In the genomic region with DNA sequence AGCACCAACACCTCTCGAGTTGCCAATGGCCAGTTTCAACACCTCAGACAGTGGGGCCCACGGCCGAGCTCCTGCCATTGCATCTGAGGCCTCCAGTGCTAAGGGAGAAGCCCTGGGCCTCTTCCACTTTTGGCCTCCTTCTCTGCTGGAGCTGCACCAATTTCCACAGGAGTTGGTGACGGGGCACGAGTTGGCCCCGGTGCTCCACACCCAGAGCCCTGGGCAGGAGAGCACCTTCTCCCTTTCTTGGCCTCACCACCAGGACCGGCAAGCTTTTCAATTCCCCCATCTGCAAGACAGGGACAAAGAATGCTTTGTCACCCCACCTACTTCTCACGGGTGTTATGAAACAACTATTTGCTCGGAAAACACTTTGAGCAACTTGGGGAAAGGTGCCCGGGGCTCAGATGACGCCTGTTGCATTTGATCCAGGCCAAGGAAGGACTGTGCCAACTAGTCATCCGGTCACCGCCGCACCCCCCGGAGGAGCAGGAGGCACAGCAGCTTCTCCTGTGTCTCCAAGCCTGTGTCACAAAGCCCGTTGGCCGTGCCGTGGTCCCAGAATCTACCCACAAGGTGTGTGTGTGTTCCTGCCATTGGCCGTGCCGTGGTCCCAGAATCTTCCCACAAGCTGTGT, we compare ENCODE assay signal across 8 cellular contexts. TPM values are rescaled to one million over a fixed set of nuclear protein-coding genes. Genes with fewer than 3 reads are reported as not detected.
DNase-seq lines count a peak whose midpoint lies in the region; ATAC-seq and TF ChIP-seq lines count a peak whose summit lies in the region.
"Had no signal": no experiment of that assay in that cellular context is flagged by ENCODE, and none has a peak within 500 bp of the region (broad histone marks: within the 10 kb centered on the region; RNA-seq: fewer than 3 reads in every experiment).

No MANE protein-coding gene starts in this region.

- H3K4me1 ChIP-seq in mammary epithelial cell (ENCODE audit: insufficient read depth, low read length) (peaks cover 56% of the 10 kb centered on the region), lower lobe of right lung (peaks cover 82% of the 10 kb centered on the region), tibial nerve (peaks cover 0 to 63% (median 36%) of the 10 kb centered on the region in 4 donors)

- in situ Hi-C loops in mammary epithelial cell (cut with MboI; ENCODE audit: low sequenced_read_pairs in 2 of 2): loop anchor here (5.0 to 10.0 kb wide), 3 partner anchors 76 to 469 kb away; a partner anchor contains a TSS

- WGBS in mammary epithelial cell (ENCODE audit: low coverage, missing lambda C conversion rate): 12% methylated on average over 11 of the region's 20 CpGs
- WGBS in tibial nerve, 2 donors: 71 to 83% methylated on average over 16 to 18 of the region's 20 CpGs

- TF ChIP-seq EP300 in tibial nerve (IDR thresholded peaks at IDR 0.05): peak in 1 of 2 donors; percentile 26

- H3K4me2 ChIP-seq in mammary epithelial cell (ENCODE audit: insufficient read depth, low read depth, low read length): peak overlapping the region; percentile 45

- BruUV-seq in mammary epithelial cell (replicated peaks; lab: Mats Ljungman, UMichigan): no TSS peak

- CTCF ChIA-PET in mammary epithelial cell (lab: Charles Lee; ENCODE audit: low non-redundant PET): no interaction called here

- no peaks in the 10 kb centered on the region for H3K27me3 ChIP-seq in mammary epithelial cell (ENCODE audit: insufficient read depth, low read length)
- H3K27me3 ChIP-seq in lower lobe of right lung (ENCODE audit: low read depth): no peaks in the 10 kb centered on the region
- no peaks in the 10 kb centered on the region for H3K27me3 ChIP-seq in tibial nerve

- peak; percentile 87 to 88 for ATAC-seq in lower lobe of right lung

- H3K27ac ChIP-seq in mammary epithelial cell (ENCODE audit: insufficient read depth, low read depth, low read length): peak overlapping the region; percentile 78
- H3K27ac ChIP-seq in lower lobe of right lung: peak overlapping the region; percentile 84
- H3K27ac ChIP-seq in tibial nerve: peak overlapping the region in 3 of 4 donors; percentile 61 to 86 (median 82)

- dilution Hi-C loops in mammary epithelial cell (cut with HindIII; ENCODE audit: low sequenced_read_pairs): loop anchor here (5.0 to 10.0 kb wide), 4 partner anchors 179 to 576 kb away; no protein-coding TSS in a partner anchor

- peak in 1 of 2 donors; percentile 6 for TF ChIP-seq CTCF in mammary epithelial cell (conservative IDR thresholded peaks at IDR 0.05 in 1 of 2, IDR thresholded peaks at IDR 0.05 in 1 of 2; ENCODE audit: extremely low read depth in 1 of 2, insufficient read depth in 1 of 2, low read depth in 1 of 2, low read length in 2 of 2)
- TF ChIP-seq CTCF in lower lobe of right lung (IDR thresholded peaks at IDR 0.05): no peak
- TF ChIP-seq CTCF in tibial nerve (IDR thresholded peaks at IDR 0.05): no peak
- TF ChIP-seq CTCF in GM10266 (IDR thresholded peaks at IDR 0.05; ENCODE audit: control insufficient read depth, insufficient read depth, low read depth, missing control alignments): no peak

- DNase-seq in NCI-H2196 treated with DMSO at 0.1 percent for 48 hours (lab: John Stamatoyannopoulos, UW; ENCODE audit: unreplicated experiment): peak; percentile 22
- DNase-seq in mammary epithelial cell: peak; percentile 98
- DNase-seq in lower lobe of right lung: peak; percentile 94
- no peak for DNase-seq in tibial nerve (ENCODE audit: low spot score in 2 of 2)
- no peak for DNase-seq in ecto neural progenitor cell (ENCODE audit: low spot score)
- DNase-seq in GM10266 (ENCODE audit: extremely low spot score): no peak
- DNase-seq in NCI-H748 treated with DMSO at 0.1 percent for 48 hours (lab: John Stamatoyannopoulos, UW): no peak
- DNase-seq: NCI-H510A had no signal

- H3K4me3 ChIP-seq in mammary epithelial cell (replicated peaks in 1 of 3; ENCODE audit: insufficient read depth in 1 of 3, low read depth in 2 of 3, low read length in 3 of 3) (no peak overlapping the region), lower lobe of right lung (no peak overlapping the region), tibial nerve (no peak overlapping the region)

- no peaks in the 10 kb centered on the region for H4K20me1 ChIP-seq in mammary epithelial cell (ENCODE audit: insufficient read depth, low read length)

- H3K9me3 ChIP-seq in mammary epithelial cell (replicated peaks; ENCODE audit: insufficient read depth, low read length) (no peaks in the 10 kb centered on the region), lower lobe of right lung (no peaks in the 10 kb centered on the region), tibial nerve (no peaks in the 10 kb centered on the region)

- H3K36me3 ChIP-seq in mammary epithelial cell (ENCODE audit: insufficient read depth, low read length) (no peaks in the 10 kb centered on the region), lower lobe of right lung (no peaks in the 10 kb centered on the region), tibial nerve (no peaks in the 10 kb centered on the region)

- intact Hi-C loops in mammary epithelial cell (cut with micrococcal nuclease) (no loop called here), lower lobe of right lung (cut with DNase I) (loop anchor here (10.0 kb wide), 1 partner anchor 469 kb away; no protein-coding TSS in a partner anchor)

- TF ChIP-seq POLR2A in tibial nerve (IDR thresholded peaks at IDR 0.05): no peak

- H3K9ac ChIP-seq in mammary epithelial cell (ENCODE audit: insufficient read depth, low read length): peak overlapping the region; percentile 65

- no peaks in the 10 kb centered on the region for H3K79me2 ChIP-seq in mammary epithelial cell (ENCODE audit: insufficient read depth, low read length)

- H2AFZ ChIP-seq in mammary epithelial cell (ENCODE audit: low read depth, low read length): peak overlapping the region; percentile 36

RNA-seq across cellular contexts. Expression of a gene that starts 55.2 kb away (rescaled TPM):
- total RNA-seq in mammary epithelial cell (100 to 1,000 TPM in 1 of 2 donors, 10 to 100 TPM in 1; 96.5 to 102 TPM), lower lobe of right lung (88.4 TPM), tibial nerve (100 to 1,000 TPM in 1 of 4 donors, 10 to 100 TPM in 3; 57.6 to 105 (median 83.1) TPM)
- 54.8 TPM for polyA plus RNA-seq in mammary epithelial cell
- polyA minus RNA-seq in mammary epithelial cell: 44.8 TPM

Comparison
In these comparisons a context has a peak if more than half of its experiments do, and no peak if none do; other contexts are left out.
1. DNase-seq: peak in NCI-H2196 treated with DMSO at 0.1 percent for 48 hours (single experiment), mammary epithelial cell (single experiment) and lower lobe of right lung (single experiment); none in tibial nerve (0 of 2), ecto neural progenitor cell (single experiment), GM10266 (single experiment) and NCI-H748 treated with DMSO at 0.1 percent for 48 hours (single experiment).
2. Peak in every context shown above with its lines, with median percentiles within 50 percentile points of each other: H3K27ac ChIP-seq.